10 cellular contexts compared by ENCODE assay signal in the genomic region with DNA sequence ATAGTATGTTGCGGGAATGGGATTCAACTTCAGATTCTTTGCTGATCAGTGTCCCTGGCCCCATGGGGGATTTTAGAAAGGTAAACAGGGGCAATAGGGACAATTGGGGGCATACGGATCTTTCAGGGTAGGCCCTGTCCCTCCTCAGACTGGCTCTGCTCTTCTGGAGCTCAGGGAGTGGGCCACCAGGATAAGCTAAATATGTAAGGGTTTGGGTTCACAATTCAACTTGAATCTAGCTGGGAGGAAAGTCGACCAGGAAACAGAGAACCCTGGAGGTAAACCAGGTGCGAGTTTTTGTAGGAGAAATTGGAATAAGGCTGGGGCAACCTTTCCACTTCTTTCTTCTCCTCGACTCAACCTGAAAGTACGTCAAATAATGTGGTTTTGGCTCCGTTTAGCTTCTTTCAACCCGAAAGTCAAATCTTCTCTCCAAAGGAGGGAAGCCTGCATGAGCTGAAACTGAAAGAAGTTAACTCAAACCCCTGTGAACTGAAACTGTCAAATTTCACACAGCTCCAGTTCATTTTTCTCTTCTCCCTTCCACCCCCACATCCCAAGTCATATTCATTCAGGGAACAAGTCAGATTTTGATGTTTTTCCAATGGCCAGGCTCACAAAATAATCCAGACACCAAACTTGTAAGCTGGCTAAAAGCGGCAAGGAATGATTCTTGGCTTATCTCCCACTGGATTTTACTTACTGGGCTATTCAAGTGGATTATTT.
DNase-seq lines count a peak whose midpoint lies in the region; ATAC-seq and TF ChIP-seq lines count a peak whose summit lies in the region.
"Had no signal": no experiment of that assay in that cellular context is flagged by ENCODE, and none has a peak within 500 bp of the region (broad histone marks: within the 10 kb centered on the region; RNA-seq: fewer than 3 reads in every experiment).

No MANE protein-coding gene starts in this region.

- no peak overlapping the region for H3K4me3 Mint-ChIP-seq in activated B cell treated with CpG ODN at 0.5 μM for 24 hours

- H3K9me3 Mint-ChIP-seq in activated B cell treated with CpG ODN at 0.5 μM for 24 hours: no peaks in the 10 kb centered on the region

- DNase-seq in GM10266 (ENCODE audit: extremely low spot score): peak; percentile 43
- DNase-seq in activated B cell treated with CpG ODN at 0.5 μM for 24 hours: no peak
- DNase-seq in HuH-7 (ENCODE audit: low spot score): no peak
- no peak for DNase-seq in NCI-H2081 (lab: John Stamatoyannopoulos, UW)
- DNase-seq in occipital lobe (lab: John Stamatoyannopoulos, UW): no peak
- no peak for DNase-seq in NOMO-1 treated with dmso at 0.1 percent for 144 hours (lab: John Stamatoyannopoulos, UW; ENCODE audit: unreplicated experiment)
- DNase-seq: NCI-H1092, T1000 had no signal

- H3K27me3 Mint-ChIP-seq in activated B cell treated with CpG ODN at 0.5 μM for 24 hours: peaks cover 1% of the 10 kb centered on the region

- CTCF ChIA-PET in activated B cell treated with CpG ODN at 0.5 μM for 24 hours (lab: Charles Lee): no interaction called here

- no peak for TF ChIP-seq CTCF in GM10266 (IDR thresholded peaks at IDR 0.05; ENCODE audit: control insufficient read depth, insufficient read depth, low read depth, missing control alignments)
- no peak for TF ChIP-seq CTCF in activated B cell treated with CpG ODN at 0.5 μM for 24 hours (IDR thresholded peaks at IDR 0.05)

- peak; percentile 77 for ATAC-seq in GM19324 (IDR thresholded peaks at IDR 0.05; ENCODE audit: low FRiP score, unreplicated experiment)
- ATAC-seq in HG02970 (IDR thresholded peaks at IDR 0.05; ENCODE audit: low FRiP score, unreplicated experiment): peak; percentile 64
- ATAC-seq in activated B cell treated with CpG ODN at 0.5 μM for 24 hours (ENCODE audit: low read depth): no peak

- peak overlapping the region; percentile 39 for H3K27ac Mint-ChIP-seq in activated B cell treated with CpG ODN at 0.5 μM for 24 hours

- peaks cover 24% of the 10 kb centered on the region for H3K4me1 Mint-ChIP-seq in activated B cell treated with CpG ODN at 0.5 μM for 24 hours

- no peaks in the 10 kb centered on the region for H3K36me3 Mint-ChIP-seq in activated B cell treated with CpG ODN at 0.5 μM for 24 hours (ENCODE audit: low read depth)

- intact Hi-C loops in activated B cell treated with CpG ODN at 0.5 μM for 24 hours (cut with micrococcal nuclease): no loop called here

- POLR2A ChIA-PET in activated B cell treated with CpG ODN at 0.5 μM for 24 hours (lab: Charles Lee): no interaction called here
